Comparison of ENCODE assay signal across 1 cellular context in genomic region chr7:101138149-101138870, GRCh38.
TF ChIP-seq lines count a peak whose summit lies in the region.

No MANE protein-coding gene starts in this region.

TF ChIP-seq in H1, 55 proteins besides CTCF, POLR2A, EP300 and RAD21:
- no peak for TF ChIP-seq ASH2L (IDR thresholded peaks at IDR 0.05; ENCODE audit: low read length)
- no peak for TF ChIP-seq EGR1 (IDR thresholded peaks at IDR 0.05; ENCODE audit: borderline replicate concordance, low read depth, low read length)
- no peak for TF ChIP-seq RNF2 (IDR thresholded peaks at IDR 0.05; ENCODE audit: borderline replicate concordance, low read depth, low read length, missing control alignments, poor library complexity, severe bottlenecking)
- TF ChIP-seq, protein P1, sequence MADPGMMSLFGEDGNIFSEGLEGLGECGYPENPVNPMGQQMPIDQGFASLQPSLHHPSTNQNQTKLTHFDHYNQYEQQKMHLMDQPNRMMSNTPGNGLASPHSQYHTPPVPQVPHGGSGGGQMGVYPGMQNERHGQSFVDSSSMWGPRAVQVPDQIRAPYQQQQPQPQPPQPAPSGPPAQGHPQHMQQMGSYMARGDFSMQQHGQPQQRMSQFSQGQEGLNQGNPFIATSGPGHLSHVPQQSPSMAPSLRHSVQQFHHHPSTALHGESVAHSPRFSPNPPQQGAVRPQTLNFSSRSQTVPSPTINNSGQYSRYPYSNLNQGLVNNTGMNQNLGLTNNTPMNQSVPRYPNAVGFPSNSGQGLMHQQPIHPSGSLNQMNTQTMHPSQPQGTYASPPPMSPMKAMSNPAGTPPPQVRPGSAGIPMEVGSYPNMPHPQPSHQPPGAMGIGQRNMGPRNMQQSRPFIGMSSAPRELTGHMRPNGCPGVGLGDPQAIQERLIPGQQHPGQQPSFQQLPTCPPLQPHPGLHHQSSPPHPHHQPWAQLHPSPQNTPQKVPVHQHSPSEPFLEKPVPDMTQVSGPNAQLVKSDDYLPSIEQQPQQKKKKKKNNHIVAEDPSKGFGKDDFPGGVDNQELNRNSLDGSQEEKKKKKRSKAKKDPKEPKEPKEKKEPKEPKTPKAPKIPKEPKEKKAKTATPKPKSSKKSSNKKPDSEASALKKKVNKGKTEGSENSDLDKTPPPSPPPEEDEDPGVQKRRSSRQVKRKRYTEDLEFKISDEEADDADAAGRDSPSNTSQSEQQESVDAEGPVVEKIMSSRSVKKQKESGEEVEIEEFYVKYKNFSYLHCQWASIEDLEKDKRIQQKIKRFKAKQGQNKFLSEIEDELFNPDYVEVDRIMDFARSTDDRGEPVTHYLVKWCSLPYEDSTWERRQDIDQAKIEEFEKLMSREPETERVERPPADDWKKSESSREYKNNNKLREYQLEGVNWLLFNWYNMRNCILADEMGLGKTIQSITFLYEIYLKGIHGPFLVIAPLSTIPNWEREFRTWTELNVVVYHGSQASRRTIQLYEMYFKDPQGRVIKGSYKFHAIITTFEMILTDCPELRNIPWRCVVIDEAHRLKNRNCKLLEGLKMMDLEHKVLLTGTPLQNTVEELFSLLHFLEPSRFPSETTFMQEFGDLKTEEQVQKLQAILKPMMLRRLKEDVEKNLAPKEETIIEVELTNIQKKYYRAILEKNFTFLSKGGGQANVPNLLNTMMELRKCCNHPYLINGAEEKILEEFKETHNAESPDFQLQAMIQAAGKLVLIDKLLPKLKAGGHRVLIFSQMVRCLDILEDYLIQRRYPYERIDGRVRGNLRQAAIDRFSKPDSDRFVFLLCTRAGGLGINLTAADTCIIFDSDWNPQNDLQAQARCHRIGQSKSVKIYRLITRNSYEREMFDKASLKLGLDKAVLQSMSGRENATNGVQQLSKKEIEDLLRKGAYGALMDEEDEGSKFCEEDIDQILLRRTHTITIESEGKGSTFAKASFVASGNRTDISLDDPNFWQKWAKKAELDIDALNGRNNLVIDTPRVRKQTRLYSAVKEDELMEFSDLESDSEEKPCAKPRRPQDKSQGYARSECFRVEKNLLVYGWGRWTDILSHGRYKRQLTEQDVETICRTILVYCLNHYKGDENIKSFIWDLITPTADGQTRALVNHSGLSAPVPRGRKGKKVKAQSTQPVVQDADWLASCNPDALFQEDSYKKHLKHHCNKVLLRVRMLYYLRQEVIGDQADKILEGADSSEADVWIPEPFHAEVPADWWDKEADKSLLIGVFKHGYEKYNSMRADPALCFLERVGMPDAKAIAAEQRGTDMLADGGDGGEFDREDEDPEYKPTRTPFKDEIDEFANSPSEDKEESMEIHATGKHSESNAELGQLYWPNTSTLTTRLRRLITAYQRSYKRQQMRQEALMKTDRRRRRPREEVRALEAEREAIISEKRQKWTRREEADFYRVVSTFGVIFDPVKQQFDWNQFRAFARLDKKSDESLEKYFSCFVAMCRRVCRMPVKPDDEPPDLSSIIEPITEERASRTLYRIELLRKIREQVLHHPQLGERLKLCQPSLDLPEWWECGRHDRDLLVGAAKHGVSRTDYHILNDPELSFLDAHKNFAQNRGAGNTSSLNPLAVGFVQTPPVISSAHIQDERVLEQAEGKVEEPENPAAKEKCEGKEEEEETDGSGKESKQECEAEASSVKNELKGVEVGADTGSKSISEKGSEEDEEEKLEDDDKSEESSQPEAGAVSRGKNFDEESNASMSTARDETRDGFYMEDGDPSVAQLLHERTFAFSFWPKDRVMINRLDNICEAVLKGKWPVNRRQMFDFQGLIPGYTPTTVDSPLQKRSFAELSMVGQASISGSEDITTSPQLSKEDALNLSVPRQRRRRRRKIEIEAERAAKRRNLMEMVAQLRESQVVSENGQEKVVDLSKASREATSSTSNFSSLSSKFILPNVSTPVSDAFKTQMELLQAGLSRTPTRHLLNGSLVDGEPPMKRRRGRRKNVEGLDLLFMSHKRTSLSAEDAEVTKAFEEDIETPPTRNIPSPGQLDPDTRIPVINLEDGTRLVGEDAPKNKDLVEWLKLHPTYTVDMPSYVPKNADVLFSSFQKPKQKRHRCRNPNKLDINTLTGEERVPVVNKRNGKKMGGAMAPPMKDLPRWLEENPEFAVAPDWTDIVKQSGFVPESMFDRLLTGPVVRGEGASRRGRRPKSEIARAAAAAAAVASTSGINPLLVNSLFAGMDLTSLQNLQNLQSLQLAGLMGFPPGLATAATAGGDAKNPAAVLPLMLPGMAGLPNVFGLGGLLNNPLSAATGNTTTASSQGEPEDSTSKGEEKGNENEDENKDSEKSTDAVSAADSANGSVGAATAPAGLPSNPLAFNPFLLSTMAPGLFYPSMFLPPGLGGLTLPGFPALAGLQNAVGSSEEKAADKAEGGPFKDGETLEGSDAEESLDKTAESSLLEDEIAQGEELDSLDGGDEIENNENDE (IDR thresholded peaks at IDR 0.05; ENCODE audit: insufficient replicate concordance, low read length), result no peak
- TF ChIP-seq POLR2AphosphoS5 (IDR thresholded peaks at IDR 0.05; ENCODE audit: low read depth, low read length), result no peak
- no peak for TF ChIP-seq RXRA (IDR thresholded peaks at IDR 0.05; ENCODE audit: insufficient read depth, low read depth, low read length)
- no peak for TF ChIP-seq TAF7 (optimal IDR thresholded peaks at IDR 0.05; ENCODE audit: borderline replicate concordance, low read depth, low read length)
- no peak for TF ChIP-seq CBX8 (IDR thresholded peaks at IDR 0.05; ENCODE audit: borderline replicate concordance, low read depth, low read length)
- TF ChIP-seq CTBP2 (IDR thresholded peaks at IDR 0.05; ENCODE audit: borderline replicate concordance, insufficient read depth, insufficient read length, low read length), result no peak
- no peak for TF ChIP-seq SIRT6 (IDR thresholded peaks at IDR 0.05; ENCODE audit: low read length)
- no peak for TF ChIP-seq SP1 (IDR thresholded peaks at IDR 0.05; ENCODE audit: low read depth, low read length)
- no peak for TF ChIP-seq TAF1 (IDR thresholded peaks at IDR 0.05; ENCODE audit: low read depth, low read length)
- no peak for TF ChIP-seq BACH1 (IDR thresholded peaks at IDR 0.05; ENCODE audit: low read length)
- no peak for TF ChIP-seq CHD2 (IDR thresholded peaks at IDR 0.05; ENCODE audit: low read length)
- TF ChIP-seq TEAD4 (IDR thresholded peaks at IDR 0.05; ENCODE audit: low read depth, low read length), result no peak
- TF ChIP-seq TBP (IDR thresholded peaks at IDR 0.05; ENCODE audit: low read depth, low read length), result no peak
- TF ChIP-seq, protein P2, sequence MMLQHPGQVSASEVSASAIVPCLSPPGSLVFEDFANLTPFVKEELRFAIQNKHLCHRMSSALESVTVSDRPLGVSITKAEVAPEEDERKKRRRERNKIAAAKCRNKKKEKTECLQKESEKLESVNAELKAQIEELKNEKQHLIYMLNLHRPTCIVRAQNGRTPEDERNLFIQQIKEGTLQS (IDR thresholded peaks at IDR 0.05; ENCODE audit: insufficient read depth, low read depth, low read length), result no peak
- 0 out of 2 replicates have a peak, but pooled peaks have one; percentile 39 for TF ChIP-seq CREB1 (IDR thresholded peaks at IDR 0.05)
- no peak for TF ChIP-seq CHD1 (IDR thresholded peaks at IDR 0.05; ENCODE audit: low read depth, low read length)
- no peak for TF ChIP-seq SP2 (IDR thresholded peaks at IDR 0.05; ENCODE audit: low read length)
- TF ChIP-seq POU5F1 (IDR thresholded peaks at IDR 0.05; ENCODE audit: low read depth, low read length), result no peak
- TF ChIP-seq SIX5 (IDR thresholded peaks at IDR 0.05; ENCODE audit: low read depth, low read length), result no peak
- TF ChIP-seq, protein P3, sequence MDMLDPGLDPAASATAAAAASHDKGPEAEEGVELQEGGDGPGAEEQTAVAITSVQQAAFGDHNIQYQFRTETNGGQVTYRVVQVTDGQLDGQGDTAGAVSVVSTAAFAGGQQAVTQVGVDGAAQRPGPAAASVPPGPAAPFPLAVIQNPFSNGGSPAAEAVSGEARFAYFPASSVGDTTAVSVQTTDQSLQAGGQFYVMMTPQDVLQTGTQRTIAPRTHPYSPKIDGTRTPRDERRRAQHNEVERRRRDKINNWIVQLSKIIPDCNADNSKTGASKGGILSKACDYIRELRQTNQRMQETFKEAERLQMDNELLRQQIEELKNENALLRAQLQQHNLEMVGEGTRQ (IDR thresholded peaks at IDR 0.05; ENCODE audit: low read length), result 0 out of 2 replicates have a peak, but pooled peaks have one; percentile 17
- TF ChIP-seq GTF2F1 (IDR thresholded peaks at IDR 0.05; ENCODE audit: borderline replicate concordance, low read depth, low read length), result no peak
- TF ChIP-seq ZNF274 (IDR thresholded peaks at IDR 0.05; ENCODE audit: borderline replicate concordance, extremely low read depth, low read length), result no peak
- no peak for TF ChIP-seq SIN3A (conservative IDR thresholded peaks at IDR 0.05 in 1 of 2, IDR thresholded peaks at IDR 0.05 in 1 of 2; ENCODE audit: low read depth in 1 of 2, low read length in 2 of 2)
- peak; percentile 90 for TF ChIP-seq JUND (IDR thresholded peaks at IDR 0.05; ENCODE audit: low read length)
- no peak for TF ChIP-seq HDAC6 (IDR thresholded peaks at IDR 0.05; ENCODE audit: low read depth, low read length)
- TF ChIP-seq KDM5A (IDR thresholded peaks at IDR 0.05; ENCODE audit: low read length), result no peak
- no peak for TF ChIP-seq HDAC2 (IDR thresholded peaks at IDR 0.05; ENCODE audit: borderline replicate concordance in 1 of 2, low read depth in 2 of 2, low read length in 2 of 2)
- TF ChIP-seq GABPA (IDR thresholded peaks at IDR 0.05; ENCODE audit: borderline replicate concordance, insufficient read depth, low read length), result no peak
- TF ChIP-seq RBBP5 (IDR thresholded peaks at IDR 0.05; ENCODE audit: borderline replicate concordance, low read depth, low read length), result no peak
- TF ChIP-seq, protein P4, sequence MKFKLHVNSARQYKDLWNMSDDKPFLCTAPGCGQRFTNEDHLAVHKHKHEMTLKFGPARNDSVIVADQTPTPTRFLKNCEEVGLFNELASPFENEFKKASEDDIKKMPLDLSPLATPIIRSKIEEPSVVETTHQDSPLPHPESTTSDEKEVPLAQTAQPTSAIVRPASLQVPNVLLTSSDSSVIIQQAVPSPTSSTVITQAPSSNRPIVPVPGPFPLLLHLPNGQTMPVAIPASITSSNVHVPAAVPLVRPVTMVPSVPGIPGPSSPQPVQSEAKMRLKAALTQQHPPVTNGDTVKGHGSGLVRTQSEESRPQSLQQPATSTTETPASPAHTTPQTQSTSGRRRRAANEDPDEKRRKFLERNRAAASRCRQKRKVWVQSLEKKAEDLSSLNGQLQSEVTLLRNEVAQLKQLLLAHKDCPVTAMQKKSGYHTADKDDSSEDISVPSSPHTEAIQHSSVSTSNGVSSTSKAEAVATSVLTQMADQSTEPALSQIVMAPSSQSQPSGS (IDR thresholded peaks at IDR 0.05; ENCODE audit: low read length), result no peak
- no peak for TF ChIP-seq SP4 (IDR thresholded peaks at IDR 0.05; ENCODE audit: low read length)
- TF ChIP-seq EZH2 (IDR thresholded peaks at IDR 0.05; ENCODE audit: low read depth, low read length, severe bottlenecking), result no peak
- no peak for TF ChIP-seq NANOG (IDR thresholded peaks at IDR 0.05; ENCODE audit: insufficient read depth, low read depth, low read length, poor library complexity, severe bottlenecking)
- peak; percentile 47; the same call in 1 of the 2 replicates for TF ChIP-seq MAX (IDR thresholded peaks at IDR 0.05)
- TF ChIP-seq CBX5 (IDR thresholded peaks at IDR 0.05; ENCODE audit: low read depth, low read length), result no peak
- TF ChIP-seq E2F6 (IDR thresholded peaks at IDR 0.05), result no peak
- peak; percentile 61; the same call in 1 of the 2 replicates for TF ChIP-seq JUN (IDR thresholded peaks at IDR 0.05; ENCODE audit: low read depth, low read length)
- no peak for TF ChIP-seq SUZ12 (IDR thresholded peaks at IDR 0.05; ENCODE audit: low read length)
- TF ChIP-seq MAFK (IDR thresholded peaks at IDR 0.05; ENCODE audit: low read depth, low read length), result no peak
